Comparison of ENCODE assay signal across 11 cellular contexts in the genomic region with DNA sequence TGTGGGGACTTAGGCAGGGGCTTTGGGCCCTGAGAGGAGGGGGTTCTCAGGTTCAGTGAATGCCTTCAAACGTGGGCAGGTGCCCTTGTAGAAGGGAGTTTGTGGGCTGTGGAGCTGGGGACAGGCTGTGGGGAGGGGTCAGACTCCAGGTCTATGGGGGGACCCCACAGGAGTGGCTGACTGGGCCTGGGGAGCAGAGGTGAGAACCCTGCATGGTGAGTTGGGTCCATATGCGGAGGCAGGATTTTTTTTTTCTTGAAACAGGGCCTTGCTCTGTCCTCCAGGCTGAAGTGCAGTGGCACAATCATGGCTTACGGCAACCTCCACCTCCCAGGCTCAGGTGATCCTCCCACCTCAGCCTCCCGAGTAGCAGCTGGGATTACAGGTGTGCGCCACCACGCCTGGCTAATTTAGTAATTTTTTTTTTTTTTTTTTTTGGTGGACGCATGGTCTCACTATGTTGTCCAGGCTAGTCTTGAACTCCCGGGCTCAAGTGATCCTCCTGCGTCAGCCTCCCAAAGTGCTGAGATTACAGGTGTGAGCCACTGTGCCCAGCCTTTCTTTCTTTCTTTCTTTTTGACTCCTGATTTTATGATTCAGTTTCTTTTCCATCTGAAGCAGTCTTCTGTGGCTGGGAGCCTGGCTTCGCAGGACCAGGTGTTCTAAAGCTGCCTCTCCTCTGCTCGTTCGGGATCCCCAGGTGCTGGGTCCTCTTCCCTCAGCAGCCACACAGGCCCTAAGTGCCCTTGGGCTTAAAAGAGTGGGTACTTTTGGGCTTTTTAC. TPM values are rescaled to one million over a fixed set of nuclear protein-coding genes. Genes with fewer than 3 reads are reported as not detected.
DNase-seq lines count a peak whose midpoint lies in the region; ATAC-seq lines count a peak whose summit lies in the region.
"Had no signal": no experiment of that assay in that cellular context is flagged by ENCODE, and none has a peak within 500 bp of the region (broad histone marks: within the 10 kb centered on the region; RNA-seq: fewer than 3 reads in every experiment).

No MANE protein-coding gene starts in this region.

- no peaks in the 10 kb centered on the region for H3K79me1 ChIP-seq in mesendoderm (ENCODE audit: low read length)

- no peaks in the 10 kb centered on the region for H3K36me3 Mint-ChIP-seq in stimulated activated naive CD8-positive, alpha-beta T cell treated with anti-CD3 and anti-CD28 coated beads, Interleukin-15, Interleukin-2, amounts not matched to agents 100 ng/mL and 50 ng/mL, for 24 hours (ENCODE audit: low read depth)
- H3K36me3 Mint-ChIP-seq in activated T-helper 17 cell treated with anti-CD3 and anti-CD28 coated beads, Interleukin-2, amount 50 U/mL, for 72 hours (ENCODE audit: low read depth): no peaks in the 10 kb centered on the region

- no peak overlapping the region for H3K4ac ChIP-seq in mesendoderm (ENCODE audit: low read depth, low read length)

- H3K9ac ChIP-seq in mesendoderm (ENCODE audit: low read length): no peak overlapping the region

- H2BK15ac ChIP-seq in mesendoderm (replicated peaks; ENCODE audit: low read depth): no peak overlapping the region

- H2BK5ac ChIP-seq in mesendoderm (ENCODE audit: low read length): no peak overlapping the region

- H2AK5ac ChIP-seq in mesendoderm (ENCODE audit: low read length): no peak overlapping the region

- H3K4me3 Mint-ChIP-seq in stimulated activated naive CD8-positive, alpha-beta T cell treated with anti-CD3 and anti-CD28 coated beads, Interleukin-15, Interleukin-2, amounts not matched to agents 100 ng/mL and 50 ng/mL, for 24 hours: peak overlapping the region; percentile 52
- H3K4me3 Mint-ChIP-seq in activated T-helper 17 cell treated with anti-CD3 and anti-CD28 coated beads, Interleukin-2, amount 50 U/mL, for 72 hours: peak overlapping the region; percentile 55

- DNase-seq in stimulated activated naive CD8-positive, alpha-beta T cell treated with anti-CD3 and anti-CD28 coated beads, Interleukin-15, Interleukin-2, amounts not matched to agents 100 U/mL and 50 U/mL, for 24 hours: no peak
- DNase-seq in mesendoderm: no peak
- DNase-seq in middle frontal gyrus (ENCODE audit: extremely low spot score, low spot score): no peak
- DNase-seq in effector memory CD4-positive, alpha-beta T cell: no peak
- no peak for DNase-seq in germinal center (ENCODE audit: low spot score)
- DNase-seq: esophagus squamous epithelium, kidney glomerular epithelial cell had no signal

- H3K27me3 ChIP-seq in mesendoderm (ENCODE audit: insufficient read depth, low read length, poor library complexity): no peaks in the 10 kb centered on the region
- H3K27me3 ChIP-seq in effector memory CD4-positive, alpha-beta T cell (replicated peaks; ENCODE audit: control insufficient read depth, insufficient read depth, low read length, poor library complexity, severe bottlenecking): no peaks in the 10 kb centered on the region

- no peak overlapping the region for H3K27ac ChIP-seq in mesendoderm (ENCODE audit: low read depth, low read length)
- H3K27ac ChIP-seq in effector memory CD4-positive, alpha-beta T cell (ENCODE audit: insufficient read depth, low read length, poor library complexity, severe bottlenecking): no peak overlapping the region
- H3K27ac ChIP-seq: prostate gland had no signal

- no peak overlapping the region for H4K5ac ChIP-seq in mesendoderm (ENCODE audit: low read length)

- no peak overlapping the region for H3K4me3 ChIP-seq in mesendoderm (ENCODE audit: low read length)
- H3K4me3 ChIP-seq in effector memory CD4-positive, alpha-beta T cell (ENCODE audit: insufficient read depth, low read depth, low read length, poor library complexity, severe bottlenecking): no peak overlapping the region

- H3K18ac ChIP-seq in mesendoderm (ENCODE audit: low read length): no peak overlapping the region

- H2BK120ac ChIP-seq in mesendoderm (ENCODE audit: low read depth, low read length): no peak overlapping the region

- peaks cover 2% of the 10 kb centered on the region for H3K4me1 ChIP-seq in mesendoderm (ENCODE audit: control insufficient read depth, low read depth, low read length)
- peaks cover 14% of the 10 kb centered on the region for H3K4me1 ChIP-seq in effector memory CD4-positive, alpha-beta T cell (ENCODE audit: control insufficient read depth, insufficient read depth, low read length, poor library complexity, severe bottlenecking)
- H3K4me1 ChIP-seq: prostate gland had no signal

- H3K23ac ChIP-seq in mesendoderm (ENCODE audit: low read length): no peak overlapping the region

- no peak overlapping the region for H4K8ac ChIP-seq in mesendoderm (ENCODE audit: low read depth, low read length)

- H3K4me2 ChIP-seq in mesendoderm (ENCODE audit: low read length): no peak overlapping the region

- H3K79me2 ChIP-seq in mesendoderm (ENCODE audit: control insufficient read depth, insufficient read depth, low read length): no peaks in the 10 kb centered on the region

- H3K9me3 ChIP-seq in effector memory CD4-positive, alpha-beta T cell (ENCODE audit: control insufficient read depth, low read length): no peaks in the 10 kb centered on the region
- H3K9me3 ChIP-seq: esophagus squamous epithelium, prostate gland had no signal

- ATAC-seq in stimulated activated naive CD8-positive, alpha-beta T cell treated with anti-CD3 and anti-CD28 coated beads, Interleukin-15, Interleukin-2, amounts not matched to agents 100 U/mL and 50 U/mL, for 24 hours: no peak
- no peak for ATAC-seq in activated T-helper 17 cell treated with anti-CD3 and anti-CD28 coated beads, Interleukin-2, amount 50 U/mL, for 72 hours (replicated peaks)
- ATAC-seq in HG03460 (IDR thresholded peaks at IDR 0.05; ENCODE audit: unreplicated experiment): no peak

- H3K27ac Mint-ChIP-seq in stimulated activated naive CD8-positive, alpha-beta T cell treated with anti-CD3 and anti-CD28 coated beads, Interleukin-15, Interleukin-2, amounts not matched to agents 100 ng/mL and 50 ng/mL, for 24 hours: peak overlapping the region; percentile 36
- no peak overlapping the region for H3K27ac Mint-ChIP-seq in activated T-helper 17 cell treated with anti-CD3 and anti-CD28 coated beads, Interleukin-2, amount 50 U/mL, for 72 hours

- H3K4me1 Mint-ChIP-seq in stimulated activated naive CD8-positive, alpha-beta T cell treated with anti-CD3 and anti-CD28 coated beads, Interleukin-15, Interleukin-2, amounts not matched to agents 100 ng/mL and 50 ng/mL, for 24 hours (ENCODE audit: low read depth): peaks cover 20% of the 10 kb centered on the region
- H3K4me1 Mint-ChIP-seq in activated T-helper 17 cell treated with anti-CD3 and anti-CD28 coated beads, Interleukin-2, amount 50 U/mL, for 72 hours: peaks cover 5% of the 10 kb centered on the region

- WGBS in mesendoderm (ENCODE audit: extremely low coverage, insufficient coverage, low lambda C conversion rate): no CpG with 5 or more reads among the region's 12 CpGs

- H3K27me3 Mint-ChIP-seq in stimulated activated naive CD8-positive, alpha-beta T cell treated with anti-CD3 and anti-CD28 coated beads, Interleukin-15, Interleukin-2, amounts not matched to agents 100 ng/mL and 50 ng/mL, for 24 hours: no peaks in the 10 kb centered on the region
- H3K27me3 Mint-ChIP-seq in activated T-helper 17 cell treated with anti-CD3 and anti-CD28 coated beads, Interleukin-2, amount 50 U/mL, for 72 hours: no peaks in the 10 kb centered on the region

- H3K36me3 ChIP-seq in mesendoderm (ENCODE audit: control insufficient read depth, insufficient read depth, low read length): no peaks in the 10 kb centered on the region
- H3K36me3 ChIP-seq in effector memory CD4-positive, alpha-beta T cell (ENCODE audit: control insufficient read depth, insufficient read depth, low read length): no peaks in the 10 kb centered on the region
- H3K36me3 ChIP-seq: esophagus squamous epithelium, prostate gland had no signal

- H3K9me3 Mint-ChIP-seq in stimulated activated naive CD8-positive, alpha-beta T cell treated with anti-CD3 and anti-CD28 coated beads, Interleukin-15, Interleukin-2, amounts not matched to agents 100 ng/mL and 50 ng/mL, for 24 hours: no peaks in the 10 kb centered on the region
- H3K9me3 Mint-ChIP-seq in activated T-helper 17 cell treated with anti-CD3 and anti-CD28 coated beads, Interleukin-2, amount 50 U/mL, for 72 hours: no peaks in the 10 kb centered on the region

- peak overlapping the region; percentile 91 for H3K56ac ChIP-seq in mesendoderm (ENCODE audit: low read length)

RNA-seq across cellular contexts. Expression of a gene that starts 19.0 kb away (rescaled TPM):
- total RNA-seq in activated T-helper 17 cell treated with anti-CD3 and anti-CD28 coated beads, Interleukin-2, amount 50 U/mL, for 72 hours: 100 to 1,000 TPM; 156 to 173 TPM
- polyA plus RNA-seq in mesendoderm (2013, experiment 1 of 2): 0.58 TPM
- polyA plus RNA-seq in mesendoderm (2013, experiment 2 of 2): 0.84 TPM
